20 cellular contexts compared by ENCODE assay signal in the genomic region with DNA sequence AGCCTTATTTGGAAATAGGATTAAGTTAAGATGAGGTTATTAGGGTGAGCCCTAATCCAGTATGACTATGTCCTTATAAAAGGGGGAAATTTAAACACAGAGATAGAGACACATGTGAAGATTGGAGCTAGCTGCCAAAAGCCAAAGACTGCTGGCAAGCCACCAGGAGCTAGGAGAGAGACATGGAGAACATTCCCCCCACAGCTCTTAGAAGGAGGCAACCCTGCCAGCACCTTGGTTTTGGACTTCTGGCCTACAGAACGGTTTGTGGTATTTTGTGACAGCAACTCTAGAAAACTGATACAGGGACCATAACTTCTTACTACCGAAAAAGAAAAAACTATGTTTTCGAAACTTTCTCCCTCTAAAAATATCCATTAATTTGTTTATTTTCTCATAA.
DNase-seq lines count a peak whose midpoint lies in the region; ATAC-seq, FAIRE-seq and TF ChIP-seq lines count a peak whose summit lies in the region.
"Had no signal": no experiment of that assay in that cellular context is flagged by ENCODE, and none has a peak within 500 bp of the region (broad histone marks: within the 10 kb centered on the region; RNA-seq: fewer than 3 reads in every experiment).

No MANE protein-coding gene starts in this region.

- intact Hi-C loops in kidney (cut with DNase I) = no loop called here

- no peak for ATAC-seq in stimulated activated naive CD8-positive, alpha-beta T cell treated with anti-CD3 and anti-CD28 coated beads, Interleukin-15, Interleukin-2, amounts not matched to agents 100 U/mL and 50 U/mL, for 24 hours
- ATAC-seq: GM23338, HCT116 had no signal

- no peak overlapping the region for H3K27ac ChIP-seq in kidney (ENCODE audit: low read depth in 2 of 2, low read length in 2 of 2)
- H3K27ac ChIP-seq: HL-60 had no signal

- no peaks in the 10 kb centered on the region for H3K36me3 ChIP-seq in kidney (ENCODE audit: control insufficient read depth in 1 of 2, insufficient read depth in 2 of 2, low read length in 2 of 2)
- H3K36me3 ChIP-seq: BE2C had no signal

- H3K4me3 ChIP-seq in astrocyte of the cerebellum (ENCODE audit: low read depth, low read length) (no peak overlapping the region), kidney (ENCODE audit: low read length in 2 of 2) (no peak overlapping the region)
- H3K4me3 ChIP-seq: GM23338 had no signal

- no peak overlapping the region for H3K9ac ChIP-seq in kidney (ENCODE audit: low read length in 2 of 2)

- H3K4me1 ChIP-seq in kidney (ENCODE audit: control insufficient read depth in 1 of 2, insufficient read depth in 1 of 2, low read depth in 1 of 2, low read length in 2 of 2) = no peaks in the 10 kb centered on the region
- H3K4me1 ChIP-seq: BE2C had no signal

- no peak for TF ChIP-seq CTCF in astrocyte of the cerebellum (IDR thresholded peaks at IDR 0.05; ENCODE audit: low read depth, low read length, missing control alignments)
- TF ChIP-seq CTCF in kidney (IDR thresholded peaks at IDR 0.05; ENCODE audit: borderline replicate concordance, extremely low read depth, insufficient read depth) = no peak

- no peaks in the 10 kb centered on the region for H3K9me3 ChIP-seq in kidney (ENCODE audit: control insufficient read depth in 1 of 2, low read length in 2 of 2)
- H3K9me3 ChIP-seq: BE2C had no signal

- DNase-seq in NCI-H446 (lab: John Stamatoyannopoulos, UW) (peak; percentile 31 to 73), astrocyte of the cerebellum (ENCODE audit: low read depth) (peak; percentile 49), kidney (peak; percentile 69), HuH-7.5 (ENCODE audit: low spot score) (no peak), NCI-H2107 (lab: John Stamatoyannopoulos, UW) (no peak)
- DNase-seq in stimulated activated naive CD8-positive, alpha-beta T cell treated with anti-CD3 and anti-CD28 coated beads, Interleukin-15, Interleukin-2, amounts not matched to agents 100 U/mL and 50 U/mL, for 24 hours = no peak
- DNase-seq: BE2C; C1 segment of cervical spinal cord; CD4-positive, CD25-positive, alpha-beta regulatory T cell; CD8-positive, alpha-beta memory T cell; COR-L47; GDM1; HFFc6; IMR-90 had no signal

- in situ Hi-C loops in astrocyte of the cerebellum (cut with HindIII; ENCODE audit: low sequenced_read_pairs) = no loop called here

- no peak for FAIRE-seq in kidney (lab: Jason Lieb, UNC)
- FAIRE-seq: GM12892, GM18507, H54 had no signal

Comparison
In these comparisons a context has a peak if more than half of its experiments do, and no peak if none do; other contexts are left out.
1. DNase-seq: peak in NCI-H446 (2 of 2), astrocyte of the cerebellum (single experiment) and kidney (single experiment); none in HuH-7.5 (single experiment), NCI-H2107 (single experiment) and stimulated activated naive CD8-positive, alpha-beta T cell treated with anti-CD3 and anti-CD28 coated beads, Interleukin-15, Interleukin-2, amounts not matched to agents 100 U/mL and 50 U/mL, for 24 hours (single experiment).